Comparison of ENCODE assay signal across 17 cellular contexts in the genomic region with DNA sequence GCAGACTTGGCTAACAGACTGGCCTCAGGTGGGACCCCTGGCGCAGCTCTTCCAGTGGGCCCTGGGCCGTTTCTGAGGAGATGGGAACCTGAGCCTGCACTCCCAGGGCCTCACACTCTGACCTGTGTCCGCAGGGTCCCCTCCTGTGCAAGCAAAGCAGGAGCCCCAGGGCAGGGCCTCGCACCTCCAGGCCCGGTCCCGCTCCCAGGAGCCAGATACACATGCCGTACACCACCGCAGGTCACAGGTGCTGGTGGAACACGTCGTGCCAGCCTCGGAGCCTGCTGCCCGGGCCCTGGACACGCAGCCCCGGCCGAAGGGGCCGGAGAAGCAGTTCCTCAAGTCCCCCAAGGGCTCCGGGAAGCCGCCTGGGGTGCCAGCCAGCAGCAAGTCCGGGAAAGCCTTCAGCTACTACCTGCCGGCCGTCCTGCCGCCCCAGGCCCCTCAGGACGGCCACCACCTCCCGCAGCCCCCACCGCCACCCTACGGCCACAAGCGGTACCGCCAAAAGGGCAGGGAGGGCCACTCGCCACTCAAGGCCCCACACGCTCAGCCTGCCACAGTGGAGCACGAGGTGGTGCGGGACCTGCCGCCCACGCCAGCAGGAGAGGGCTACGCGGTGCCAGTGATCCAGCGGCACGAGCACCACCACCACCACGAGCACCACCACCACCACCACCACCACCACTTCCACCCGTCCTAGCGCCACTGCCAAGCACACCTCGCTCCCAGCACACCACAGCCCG. TPM values are rescaled to one million over a fixed set of nuclear protein-coding genes. Genes with fewer than 3 reads are reported as not detected.
DNase-seq lines count a peak whose midpoint lies in the region; TF ChIP-seq lines count a peak whose summit lies in the region.
"Had no signal": no experiment of that assay in that cellular context is flagged by ENCODE, and none has a peak within 500 bp of the region (broad histone marks: within the 10 kb centered on the region; RNA-seq: fewer than 3 reads in every experiment).

No MANE protein-coding gene starts in this region.

- peaks cover 2% of the 10 kb centered on the region for H3K79me1 ChIP-seq in neuronal stem cell (ENCODE audit: low read depth, low read length)

- H2BK15ac ChIP-seq in neuronal stem cell (ENCODE audit: low read length), result no peak overlapping the region

- no peak overlapping the region for H2AK5ac ChIP-seq in neuronal stem cell (ENCODE audit: low read depth, low read length)

- H3K27me3 ChIP-seq in BE2C, result no peaks in the 10 kb centered on the region
- no peaks in the 10 kb centered on the region for H3K27me3 ChIP-seq in H7 (ENCODE audit: control insufficient read depth, insufficient read depth, low read length)
- H3K27me3 ChIP-seq in left ventricle myocardium inferior (ENCODE audit: low read depth), result no peaks in the 10 kb centered on the region
- H3K27me3 ChIP-seq in neuronal stem cell (ENCODE audit: control insufficient read depth in 3 of 3, insufficient read depth in 3 of 3, low read depth in 1 of 3, low read length in 3 of 3), result no peaks in the 10 kb centered on the region

- peak overlapping the region; percentile 31 for H3K23ac ChIP-seq in neuronal stem cell (ENCODE audit: low read depth, low read length, poor library complexity)

- H2BK12ac ChIP-seq in neuronal stem cell (ENCODE audit: low read length), result no peak overlapping the region

- peak overlapping the region; percentile 57 for H3K18ac ChIP-seq in neuronal stem cell (ENCODE audit: low read length)

- no peaks in the 10 kb centered on the region for H3K4me1 ChIP-seq in BE2C
- H3K4me1 ChIP-seq in left ventricle myocardium inferior, result no peaks in the 10 kb centered on the region
- H3K4me1 ChIP-seq in neuronal stem cell (ENCODE audit: control insufficient read depth in 2 of 2, insufficient read depth in 1 of 2, low read depth in 1 of 2, low read length in 2 of 2), result no peaks in the 10 kb centered on the region
- H3K4me1 ChIP-seq: Caco-2 had no signal

- H3K14ac ChIP-seq in neuronal stem cell (ENCODE audit: low read length), result peak overlapping the region; percentile 71

- H3K9ac ChIP-seq in neuronal stem cell (ENCODE audit: low read depth, low read length, poor library complexity), result no peak overlapping the region

- TF ChIP-seq CTCF in BE2C (IDR thresholded peaks at IDR 0.05; ENCODE audit: low read depth, low read length) (no peak), left ventricle myocardium inferior (IDR thresholded peaks at IDR 0.05; ENCODE audit: borderline replicate concordance) (no peak)

- no peak overlapping the region for H3K4me2 ChIP-seq in neuronal stem cell (ENCODE audit: insufficient read depth, low read length, poor library complexity, severe bottlenecking)

- no peaks in the 10 kb centered on the region for H3K36me3 ChIP-seq in BE2C
- no peaks in the 10 kb centered on the region for H3K36me3 ChIP-seq in H7 (replicated peaks; ENCODE audit: control insufficient read depth, insufficient read depth, low read length)
- no peaks in the 10 kb centered on the region for H3K36me3 ChIP-seq in left ventricle myocardium inferior
- no peaks in the 10 kb centered on the region for H3K36me3 ChIP-seq in neuronal stem cell (replicated peaks in 1 of 2; ENCODE audit: control insufficient read depth in 2 of 2, insufficient read depth in 2 of 2, low read length in 2 of 2)

- H3K4me3 ChIP-seq in BE2C (ENCODE audit: low read depth, low read length) (no peak overlapping the region), H7 (ENCODE audit: insufficient read depth, low read depth, low read length) (no peak overlapping the region), left ventricle myocardium inferior (no peak overlapping the region), neuronal stem cell (ENCODE audit: low read length in 2 of 2) (no peak overlapping the region)

- no peak overlapping the region for H2BK120ac ChIP-seq in neuronal stem cell (ENCODE audit: low read depth, low read length)

- H4K91ac ChIP-seq in neuronal stem cell (ENCODE audit: low read depth, low read length, poor library complexity), result no peak overlapping the region

- H3K27ac ChIP-seq in left ventricle myocardium inferior (replicated peaks), result no peak overlapping the region
- H3K27ac ChIP-seq in neuronal stem cell (replicated peaks; ENCODE audit: low read length), result no peak overlapping the region

- no peak overlapping the region for H4K8ac ChIP-seq in neuronal stem cell (ENCODE audit: low read depth, low read length)

- H2AFZ ChIP-seq in neuronal stem cell (ENCODE audit: low read length), result no peak overlapping the region

- H3K4ac ChIP-seq in neuronal stem cell (ENCODE audit: low read length), result no peak overlapping the region

- peak; percentile 5 for DNase-seq in BE2C
- peak; percentile 71 for DNase-seq in H7
- peak; percentile 14 for DNase-seq in left ventricle myocardium inferior
- no peak for DNase-seq in neuronal stem cell (ENCODE audit: low spot score)
- DNase-seq in NCI-H2171 treated with DMSO at 0.1 percent for 48 hours (lab: John Stamatoyannopoulos, UW), result no peak
- DNase-seq in dermis blood vessel endothelial cell, result no peak
- no peak for DNase-seq in LoVo (ENCODE audit: low spot score)
- DNase-seq in AG20443 (ENCODE audit: low spot score), result no peak
- DNase-seq: Caco-2, DMS153, GDM1, KBM-7, MV-4-11, NCI-H226, NCI-H524, NCI-H82, SIG-M5 had no signal

- intact Hi-C loops in left ventricle myocardium inferior (cut with micrococcal nuclease), result no loop called here

- H3K9me3 ChIP-seq in BE2C, result peaks cover 3% of the 10 kb centered on the region; the same call in 1 of the 2 replicates
- no peaks in the 10 kb centered on the region for H3K9me3 ChIP-seq in left ventricle myocardium inferior (replicated peaks)
- peaks cover 5 to 9% of the 10 kb centered on the region in 2 donors for H3K9me3 ChIP-seq in neuronal stem cell (replicated peaks in 1 of 2; ENCODE audit: control insufficient read depth in 2 of 2, insufficient read depth in 1 of 2, low read depth in 1 of 2, low read length in 2 of 2)

- H2BK5ac ChIP-seq in neuronal stem cell (ENCODE audit: low read length), result peak overlapping the region; percentile 53

- no CpG with 5 or more reads among the region's 43 CpGs for WGBS in neuronal stem cell (ENCODE audit: extremely low coverage in 2 of 2, insufficient read length in 2 of 2, insufficient replicate concordance in 1 of 2), 2 donors

RNA-seq across cellular contexts. Expression of gene NKD2, which starts 29.2 kb away (rescaled TPM):
- 2.1 TPM for polyA plus RNA-seq in BE2C (2012; ENCODE audit: insufficient read depth, insufficient read length, low read depth)
- total RNA-seq in H7 (2014; rRNA removed; shearing (Covaris generic)), result 4.9 and 5.7 TPM in 2 replicates
- total RNA-seq in left ventricle myocardium inferior (3.7 TPM), dermis blood vessel endothelial cell (0.17 and 0.56 TPM in 2 replicates)
- polyA plus RNA-seq in neuronal stem cell (2013, experiment 1 of 2), result 11.1 TPM
- 11.1 TPM for polyA plus RNA-seq in neuronal stem cell (2013, experiment 2 of 2)

Comparison
In these comparisons a context has a peak if more than half of its experiments do, and no peak if none do; other contexts are left out.
1. DNase-seq: peak in BE2C (single experiment), H7 (single experiment) and left ventricle myocardium inferior (single experiment); none in neuronal stem cell (single experiment), NCI-H2171 treated with DMSO at 0.1 percent for 48 hours (single experiment), dermis blood vessel endothelial cell (single experiment), LoVo (single experiment) and AG20443 (single experiment).